ENCODE assay signal across 16 cellular contexts in genomic region chr4:107449611-107450369, GRCh38.
A peak's percentile ranks its signal among the peaks of the same experiment; 100 is the strongest.
DNase-seq lines count a peak whose midpoint lies in the region; ATAC-seq and TF ChIP-seq lines count a peak whose summit lies in the region.
"Had no signal": no experiment of that assay in that cellular context is flagged by ENCODE, and none has a peak within 500 bp of the region (broad histone marks: within the 10 kb centered on the region; RNA-seq: fewer than 3 reads in every experiment).

No MANE protein-coding gene starts in this region.

- no peak for TF ChIP-seq CTCF in Loucy (conservative IDR thresholded peaks at IDR 0.05; ENCODE audit: low read length)

- H3K27ac ChIP-seq in muscle layer of colon (ENCODE audit: low read depth, low read length) = peak overlapping the region; percentile 20
- H3K27ac ChIP-seq: PC-9 had no signal

- H3K4me2 ChIP-seq in Loucy (ENCODE audit: low read depth, low read length, poor library complexity, severe bottlenecking) = peak overlapping the region; percentile 29
- H3K4me2 ChIP-seq: PC-9, SK-N-SH had no signal

- H3K79me2 ChIP-seq in Loucy (ENCODE audit: insufficient read depth, low read length) = no peaks in the 10 kb centered on the region

- 0 out of 2 replicates have a peak overlapping the region, but pooled peaks have one; percentile 38 for H2AFZ ChIP-seq in Loucy (ENCODE audit: low read length)
- H2AFZ ChIP-seq: PC-9 had no signal

- DNase-seq in AG08395 (ENCODE audit: low spot score) (peak; percentile 5), fibroblast of gingiva (ENCODE audit: low read depth) (peak; percentile 51), NCI-H2171 (lab: John Stamatoyannopoulos, UW) (no peak), AML-193 (lab: John Stamatoyannopoulos, UW) (no peak)
- DNase-seq in activated naive CD4-positive, alpha-beta T cell treated with anti-CD3 and anti-CD28 coated beads, Interleukin-2, amount 50 U/mL, for 16 hours = no peak
- DNase-seq: 8988T, Caco-2, HCEC 1CT, NCI-H1436 treated with DMSO at 0.1 percent for 48 hours, NCI-H2081 treated with DMSO at 0.1 percent for 48 hours, NCI-H69, PC-9, SK-N-SH had no signal

- H3F3A ChIP-seq in Loucy (ENCODE audit: low read depth) = no peaks in the 10 kb centered on the region

- no peaks in the 10 kb centered on the region for H3K27me3 ChIP-seq in Loucy (ENCODE audit: insufficient read depth, low read length, poor library complexity, severe bottlenecking)
- H3K27me3 ChIP-seq in muscle layer of colon (ENCODE audit: control insufficient read depth in 1 of 2, insufficient read depth in 2 of 2, low read length in 2 of 2) = no peaks in the 10 kb centered on the region

- H4K20me1 ChIP-seq in Loucy (ENCODE audit: insufficient read depth, low read length, poor library complexity, severe bottlenecking) = no peaks in the 10 kb centered on the region

- no peaks in the 10 kb centered on the region for H3K9me2 ChIP-seq in Loucy (replicated peaks; ENCODE audit: low read depth, low read length)
- H3K9me2 ChIP-seq: SK-N-SH had no signal

- H3K9ac ChIP-seq in Loucy (ENCODE audit: low read depth, low read length, poor library complexity, severe bottlenecking) (no peak overlapping the region), muscle layer of colon (ENCODE audit: low read length) (no peak overlapping the region)
- H3K9ac ChIP-seq: SK-N-SH had no signal

- H3K4me1 ChIP-seq in Loucy (ENCODE audit: insufficient read depth, low read length, poor library complexity, severe bottlenecking) (peaks cover 17% of the 10 kb centered on the region), muscle layer of colon (ENCODE audit: insufficient read depth, low read length) (peaks cover 14% of the 10 kb centered on the region)
- H3K4me1 ChIP-seq: Caco-2 had no signal

- no peak for ATAC-seq in esophagus mucosa

- H3K4me3 ChIP-seq in Loucy (ENCODE audit: low read length, poor library complexity, severe bottlenecking) (peak overlapping the region; percentile 23), muscle layer of colon (ENCODE audit: low read depth in 1 of 2, low read length in 2 of 2) (no peak overlapping the region)
- H3K4me3 ChIP-seq: PC-9 had no signal

- no peaks in the 10 kb centered on the region for H3K36me3 ChIP-seq in Loucy (ENCODE audit: insufficient read depth, low read length)
- H3K36me3 ChIP-seq in muscle layer of colon (ENCODE audit: insufficient read depth, low read length) = no peaks in the 10 kb centered on the region

- H3K9me3 ChIP-seq in Loucy (ENCODE audit: insufficient read depth, low read depth, low read length) = no peaks in the 10 kb centered on the region
- H3K9me3 ChIP-seq in muscle layer of colon (ENCODE audit: low read length) = no peaks in the 10 kb centered on the region
- H3K9me3 ChIP-seq: Caco-2, SK-N-SH had no signal

Comparison
In these comparisons a context has a peak if more than half of its experiments do, and no peak if none do; other contexts are left out.
1. DNase-seq: peak in AG08395 (single experiment) and fibroblast of gingiva (single experiment); none in NCI-H2171 (single experiment), AML-193 (0 of 2) and activated naive CD4-positive, alpha-beta T cell treated with anti-CD3 and anti-CD28 coated beads, Interleukin-2, amount 50 U/mL, for 16 hours (single experiment).